ENCODE assay signal across 20 cellular contexts in genomic region chr1:21414002-21414401, GRCh38. TPM values are rescaled to one million over a fixed set of nuclear protein-coding genes. Genes with fewer than 3 reads are reported as not detected.
DNase-seq lines count a peak whose midpoint lies in the region; ATAC-seq, FAIRE-seq and TF ChIP-seq lines count a peak whose summit lies in the region.
"Had no signal": no experiment of that assay in that cellular context is flagged by ENCODE, and none has a peak within 500 bp of the region (broad histone marks: within the 10 kb centered on the region; RNA-seq: fewer than 3 reads in every experiment).

No MANE protein-coding gene starts in this region.

- H3K36me3 ChIP-seq in K562 (ENCODE audit: control insufficient read depth, insufficient read depth, low read length): no peaks in the 10 kb centered on the region
- H3K36me3 ChIP-seq: BLaER1 had no signal

- H3K9me1 ChIP-seq in K562 (ENCODE audit: control insufficient read depth, insufficient read depth, low read length): no peaks in the 10 kb centered on the region

- FAIRE-seq in K562 (lab: Jason Lieb, UNC): no peak
- FAIRE-seq: GM12878, GM19239 had no signal

- no peak overlapping the region for H2AFZ ChIP-seq in K562 (ENCODE audit: low read depth, low read length)
- H2AFZ ChIP-seq: GM23338 had no signal

- H3K4me3 ChIP-seq in K562: no peak overlapping the region
- H3K4me3 ChIP-seq: BLaER1, GM12878, GM23338 had no signal

- no peak for TF ChIP-seq CTCF in K562 (IDR thresholded peaks at IDR 0.05 in 2 of 3, conservative IDR thresholded peaks at IDR 0.05 in 1 of 3; ENCODE audit: insufficient read depth in 2 of 3, low read depth in 1 of 3, low read length in 3 of 3)

- in situ Hi-C loops in K562 (cut with MboI): no loop called here

- no peaks in the 10 kb centered on the region for H4K20me1 ChIP-seq in K562 (replicated peaks; ENCODE audit: control insufficient read depth, insufficient read depth, low read length)
- H4K20me1 ChIP-seq: BLaER1 had no signal

- no TSS peak for BruUV-seq in K562 (replicated peaks; lab: Mats Ljungman, UMichigan)

- no peaks in the 10 kb centered on the region; a peak in 1 of 5 replicates for H3K4me1 ChIP-seq in K562 (replicated peaks in 1 of 2; ENCODE audit: control insufficient read depth in 2 of 2, insufficient read depth in 2 of 2, low read length in 2 of 2)
- H3K4me1 ChIP-seq: BLaER1, Caco-2 had no signal

- no peak overlapping the region for H3K9ac ChIP-seq in K562 (ENCODE audit: insufficient read depth in 1 of 2, low read depth in 2 of 2, low read length in 2 of 2)
- H3K9ac ChIP-seq: BLaER1 had no signal

- no peak for TF ChIP-seq EP300 in K562 (IDR thresholded peaks at IDR 0.05; ENCODE audit: low read length)

- no peaks in the 10 kb centered on the region for H3K9me3 ChIP-seq in K562 (replicated peaks; ENCODE audit: control insufficient read depth, insufficient read depth, low read depth, low read length)
- H3K9me3 ChIP-seq: BLaER1, Caco-2 had no signal

- 24% methylated on average over 5 of the region's 5 CpGs for WGBS in K562 (ENCODE audit: insufficient coverage, low coverage, missing lambda C conversion rate)

- POLR2A ChIA-PET in K562 (lab: Yijun Ruan, JAX): no interaction called here

- TF ChIP-seq RAD21 in K562 (CRISPR knock-in tag; conservative IDR thresholded peaks at IDR 0.05 in 1 of 2, IDR thresholded peaks at IDR 0.05 in 1 of 2): no peak

- intact Hi-C loops in K562 (cut with micrococcal nuclease): no loop called here

- ATAC-seq in K562 (no peak), HG03342 (IDR thresholded peaks at IDR 0.05; ENCODE audit: unreplicated experiment) (no peak)
- ATAC-seq: CD8-positive, alpha-beta T cell; GM12878; GM23338; HCT116 had no signal

- H3K79me2 ChIP-seq in K562 (ENCODE audit: control insufficient read depth, insufficient read depth, low read length): no peaks in the 10 kb centered on the region

- H3K4me2 ChIP-seq in K562 (ENCODE audit: insufficient read depth, low read length): no peak overlapping the region
- H3K4me2 ChIP-seq: BLaER1, GM23338 had no signal

- DNase-seq in K562 (ENCODE audit: extremely low read depth in 1 of 4, low spot score in 3 of 4) (no peak), kidney glomerular epithelial cell (lab: John Stamatoyannopoulos, UW) (peak; percentile 10), renal cortical epithelial cell (ENCODE audit: low read depth) (peak; percentile 5), dermis blood vessel endothelial cell (no peak), NCI-H510A (lab: John Stamatoyannopoulos, UW) (no peak)
- DNase-seq: Caco-2; CD4-positive, CD25-positive, alpha-beta regulatory T cell; CD8-positive, alpha-beta T cell; DMS153; DMS79; EL; GDM1; H9 had no signal

- TF ChIP-seq POLR2A in K562 (conservative IDR thresholded peaks at IDR 0.05): no peak

- H3K27me3 ChIP-seq in K562 (ENCODE audit: control insufficient read depth in 2 of 2, insufficient read depth in 2 of 2, low read length in 2 of 2): peaks cover 0 to 13% of the 10 kb centered on the region in 2 experiments; a peak in 3 of 5 replicates
- H3K27me3 ChIP-seq: BLaER1 had no signal

- CTCF ChIA-PET in K562 (lab: Yijun Ruan, JAX; ENCODE audit: low intra/inter-chr PET ratio): no interaction called here

- H3K27ac ChIP-seq in K562 (ENCODE audit: extremely low read depth, low read depth, low read length): no peak overlapping the region
- H3K27ac ChIP-seq: BLaER1, C4-2B had no signal

TF ChIP-seq in K562, 482 proteins besides CTCF, POLR2A, EP300 and RAD21:
- TF ChIP-seq CREB1 (IDR thresholded peaks at IDR 0.05) (peak; percentile 61; the same call in 1 of the 2 replicates), CREB1 (CRISPR knock-in tag; IDR thresholded peaks at IDR 0.05) (no peak), DEAF1 (CRISPR knock-in tag; IDR thresholded peaks at IDR 0.05) (no peak)

RNA-seq across cellular contexts. Expression of gene NBPF3, which starts 25.9 kb away (rescaled TPM):
- 8.8 and 13.1 TPM in 2 replicates for total RNA-seq in K562 (2011; cell fraction: chromatin; rRNA removed; ENCODE audit: low replicate concordance)
- 5.2 and 5.4 TPM in 2 replicates for total RNA-seq in K562 (2011; cell fraction: nucleolus; rRNA removed)
- total RNA-seq in K562 (2011; cell fraction: nucleoplasm; rRNA removed): 14.4 and 17.7 TPM in 2 replicates
- total RNA-seq in K562 (2014; rRNA removed) (6.2 and 6.8 TPM in 2 replicates), K562 (2014; rRNA removed; fragmentation: Illumina TruSeq; extraction: Trizol) (5.2 and 5.5 TPM in 2 replicates), K562 (2015; rRNA removed; fragmentation: Illumina TruSeq; extraction: Trizol) (5.1 and 5.4 TPM in 2 replicates), K562 (2021) (6.8 and 7.3 TPM in 2 replicates), renal cortical epithelial cell (14.2 and 16.0 TPM in 2 replicates), dermis blood vessel endothelial cell (1.4 and 6.6 TPM in 2 replicates)
- polyA plus RNA-seq in K562 (2011; rRNA removed) (6.7 and 6.8 TPM in 2 replicates), K562 (2014; fragmentation: Illumina TruSeq; extraction: Trizol) (5.6 and 6.1 TPM in 2 replicates), K562 (2014; fragmentation: Nextera tagmentation; extraction: Ambion mirVana) (1 to 10 TPM; 1.5 TPM), K562 (2014; rRNA removed) (3.0 and 4.4 TPM in 2 replicates)
- 3.8 and 4.1 TPM in 2 replicates for polyA plus RNA-seq in K562 (2011; cell fraction: cytosol; rRNA removed)
- polyA plus RNA-seq in K562 (2011; cell fraction: nucleus; rRNA removed): 15.0 and 15.7 TPM in 2 replicates
- polyA plus RNA-seq in K562 (2012): 4.0 and 7.8 TPM in 2 replicates
- polyA minus RNA-seq in K562 (2011; rRNA and poly(A)+ RNA removed): 10.8 and 11.6 TPM in 2 replicates
- 2.1 and 3.3 TPM in 2 replicates for polyA minus RNA-seq in K562 (2011; cell fraction: cytosol; rRNA and poly(A)+ RNA removed)
- polyA minus RNA-seq in K562 (2011; cell fraction: nucleus; rRNA and poly(A)+ RNA removed): 5.4 and 9.3 TPM in 2 replicates

Comparison
In these comparisons a context has a peak if more than half of its experiments do, and no peak if none do; other contexts are left out.
1. DNase-seq: peak in kidney glomerular epithelial cell (single experiment) and renal cortical epithelial cell (single experiment); none in K562 (0 of 4), dermis blood vessel endothelial cell (single experiment) and NCI-H510A (single experiment).